ENCODE assay signal across 17 cellular contexts in the genomic region with DNA sequence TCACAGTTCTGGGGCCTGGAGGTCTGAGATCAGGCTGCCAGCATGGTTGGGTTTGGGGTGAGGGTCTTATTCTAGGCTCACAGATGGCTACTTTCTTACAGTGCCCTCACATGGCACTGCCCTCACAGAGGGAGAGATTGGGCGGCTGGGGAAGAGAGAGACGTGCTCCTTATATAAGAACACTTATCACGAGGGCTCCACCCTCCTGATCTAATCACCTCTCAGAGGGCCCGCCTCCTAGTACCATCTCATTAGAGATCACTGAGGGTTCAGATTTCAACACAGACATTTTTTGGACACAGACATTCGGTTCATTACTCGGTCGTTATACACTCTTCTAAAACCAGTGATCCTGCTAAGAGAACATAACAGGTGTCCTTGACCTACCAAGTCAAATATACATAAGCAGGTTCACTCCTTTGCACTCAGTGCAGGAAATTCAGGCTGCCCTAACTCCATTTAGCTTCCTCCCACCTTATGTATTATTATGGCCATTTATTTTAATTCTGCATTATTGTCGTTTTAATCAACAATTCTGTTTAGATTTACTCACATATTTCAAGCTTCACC.
"Had no signal": no experiment of that assay in that cellular context is flagged by ENCODE, and none has a peak within 500 bp of the region (broad histone marks: within the 10 kb centered on the region; RNA-seq: fewer than 3 reads in every experiment).

No MANE protein-coding gene starts in this region.

- DNase-seq: activated CD4-positive, alpha-beta memory T cell treated with anti-CD3 and anti-CD28 coated beads for 36 hours; activated CD4-positive, alpha-beta T cell treated with anti-CD3 and anti-CD28 coated beads for 36 hours; activated naive CD4-positive, alpha-beta T cell treated with anti-CD3 and anti-CD28 coated beads, Interleukin-2, amount 50 U/mL, for 16 hours; activated T-cell treated with anti-CD3 and anti-CD28 coated beads, Interleukin-2, amount 50 U/mL, for 24 hours; dermis blood vessel endothelial cell; effector memory CD8-positive, alpha-beta T cell; foreskin keratinocyte; glutamatergic neuron; left ventricle myocardium superior; nephron progenitor cell; right lobe of liver; stimulated activated CD4-positive, alpha-beta T cell treated with anti-CD3 and anti-CD28 coated beads, Interleukin-4, amount 100 ng/mL, for 4 hours; stimulated activated CD8-positive, alpha-beta memory T cell treated with anti-CD3 and anti-CD28 coated beads, Interleukin-4, amount 100 ng/mL, for 48 hours; stimulated activated naive CD8-positive, alpha-beta T cell treated with anti-CD3 and anti-CD28 coated beads, Interleukin-15, Interleukin-2, amounts not matched to agents 100 U/mL and 50 U/mL, for 24 hours; trophoblast cell; WERI-Rb-1 had no signal

- ATAC-seq: activated CD4-positive, alpha-beta T cell treated with anti-CD3 and anti-CD28 coated beads for 36 hours; effector memory CD8-positive, alpha-beta T cell; foreskin keratinocyte; left ventricle myocardium superior; stimulated activated naive CD8-positive, alpha-beta T cell treated with anti-CD3 and anti-CD28 coated beads, Interleukin-15, Interleukin-2, amounts not matched to agents 100 U/mL and 50 U/mL, for 24 hours had no signal

- H3K36me3 ChIP-seq: right lobe of liver, WERI-Rb-1 had no signal

- H3K4me1 ChIP-seq: foreskin keratinocyte, right lobe of liver had no signal

- H3K27me3 ChIP-seq: foreskin keratinocyte, right lobe of liver had no signal

- H3K27ac ChIP-seq: foreskin keratinocyte, right lobe of liver, WERI-Rb-1 had no signal

- H3K4me3 ChIP-seq: right lobe of liver, smooth muscle cell had no signal
